Comparison of ENCODE assay signal across 28 cellular contexts in the genomic region with DNA sequence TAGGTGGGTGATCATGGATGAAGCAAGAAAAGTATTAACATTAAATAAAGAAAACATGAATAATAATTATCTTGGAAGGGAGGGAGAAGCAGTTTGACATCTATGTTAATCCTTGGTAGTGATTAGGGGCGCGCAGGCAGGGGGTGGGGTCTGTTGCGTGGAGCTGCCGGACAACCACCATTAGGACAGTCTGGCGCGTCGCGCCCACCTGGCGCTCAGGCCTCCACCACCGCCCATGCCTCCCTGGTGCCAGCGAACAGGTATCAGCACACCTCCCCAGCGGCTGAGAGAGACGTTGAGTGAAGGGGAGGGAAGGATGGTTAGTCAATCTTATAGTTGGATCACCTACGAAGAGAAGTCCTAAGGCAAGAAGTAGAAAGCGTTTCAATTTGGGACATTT.
"Had no signal": no experiment of that assay in that cellular context is flagged by ENCODE, and none has a peak within 500 bp of the region (broad histone marks: within the 10 kb centered on the region; RNA-seq: fewer than 3 reads in every experiment).

No MANE protein-coding gene starts in this region.

- H3K27ac ChIP-seq: colonic mucosa, coronary artery, dorsolateral prefrontal cortex, epithelial cell of prostate, esophagus muscularis mucosa, esophagus squamous epithelium, foreskin keratinocyte, gastrocnemius medialis, gastroesophageal sphincter, heart left ventricle, heart right ventricle had no signal

- H3K9me3 ChIP-seq: colonic mucosa, gastrocnemius medialis had no signal

- H3K4me1 ChIP-seq: colonic mucosa, esophagus muscularis mucosa, foreskin keratinocyte, gastrocnemius medialis, gastroesophageal sphincter, heart left ventricle, heart right ventricle had no signal

- DNase-seq: colonic mucosa; cortex of kidney; dermis blood vessel endothelial cell; dorsolateral prefrontal cortex; effector CD4-positive, alpha-beta T cell; effector CD8-positive, alpha-beta T cell; effector memory CD4-positive, alpha-beta T cell; effector memory CD8-positive, alpha-beta T cell; endodermal cell; erythroblast; esophagus squamous epithelium; foreskin fibroblast; foreskin keratinocyte; foreskin melanocyte; gastrocnemius medialis; glutamatergic neuron; head of caudate nucleus; heart right ventricle had no signal

- FAIRE-seq: colon, endometrium, endothelial cell of umbilical vein, frontal cortex had no signal

- H3K36me3 ChIP-seq: colonic mucosa, esophagus muscularis mucosa, esophagus squamous epithelium, gastrocnemius medialis, gastroesophageal sphincter, heart left ventricle, heart right ventricle had no signal

- H3K4me3 ChIP-seq: colonic mucosa, coronary artery, dorsolateral prefrontal cortex, esophagus muscularis mucosa, esophagus squamous epithelium, gastrocnemius medialis, gastroesophageal sphincter, heart left ventricle, heart right ventricle had no signal

- ATAC-seq: effector memory CD8-positive, alpha-beta T cell; esophagus mucosa; foreskin keratinocyte; gastrocnemius medialis; gastroesophageal sphincter; heart left ventricle; heart right ventricle had no signal

- H3K27me3 ChIP-seq: colonic mucosa, dorsolateral prefrontal cortex, esophagus muscularis mucosa, esophagus squamous epithelium, foreskin keratinocyte, gastrocnemius medialis, gastroesophageal sphincter, heart right ventricle had no signal
